ENCODE assay signal across 2 cellular contexts in genomic region chr2:241066893-241067341, GRCh38.
TF ChIP-seq lines count a peak whose summit lies in the region.

No MANE protein-coding gene starts in this region.

TF ChIP-seq in HCT116, 20 proteins besides CTCF, POLR2A, EP300 and RAD21:
- TF ChIP-seq REST (IDR thresholded peaks at IDR 0.05; ENCODE audit: low read depth) (peak; percentile 66), ELF1 (IDR thresholded peaks at IDR 0.05; ENCODE audit: borderline replicate concordance, low read depth) (no peak)
TF ChIP-seq in HCT116: peak in this region for 1.

TF ChIP-seq in K562, 482 proteins besides CTCF, POLR2A, EP300 and RAD21:
- TF ChIP-seq MIER1 (IDR thresholded peaks at IDR 0.05; ENCODE audit: low read depth) = peak; percentile 66; the same call in 1 of the 2 replicates
- peak; percentile 44; the same call in 1 of the 2 replicates for TF ChIP-seq EHMT2 (IDR thresholded peaks at IDR 0.05)
- 0 out of 2 replicates have a peak, but pooled peaks have one; percentile 54 for TF ChIP-seq REST (CRISPR knock-in tag; IDR thresholded peaks at IDR 0.05; ENCODE audit: low read depth)
- TF ChIP-seq FOXK1 (CRISPR knock-in tag; IDR thresholded peaks at IDR 0.05; ENCODE audit: borderline replicate concordance) = no peak
